9 cellular contexts compared by ENCODE assay signal in genomic region chr1:101137144-101138126, GRCh38.
DNase-seq lines count a peak whose midpoint lies in the region; ATAC-seq and TF ChIP-seq lines count a peak whose summit lies in the region.
"Had no signal": no experiment of that assay in that cellular context is flagged by ENCODE, and none has a peak within 500 bp of the region (broad histone marks: within the 10 kb centered on the region; RNA-seq: fewer than 3 reads in every experiment).

No MANE protein-coding gene starts in this region.

- H3K27ac ChIP-seq in esophagus muscularis mucosa (replicated peaks in 1 of 4), result no peak overlapping the region
- no peak overlapping the region for H3K27ac ChIP-seq in suprapubic skin

- TF ChIP-seq EP300 in esophagus muscularis mucosa (IDR thresholded peaks at IDR 0.05) (no peak), suprapubic skin (IDR thresholded peaks at IDR 0.05) (no peak)

- no peaks in the 10 kb centered on the region for H3K36me3 ChIP-seq in esophagus muscularis mucosa
- no peaks in the 10 kb centered on the region for H3K36me3 ChIP-seq in suprapubic skin

- DNase-seq in activated naive CD4-positive, alpha-beta T cell treated with anti-CD3 and anti-CD28 coated beads, Interleukin-2, amount 10 ng/mL, durations not matched to agents 7 days and 5 days, result no peak
- no peak for DNase-seq in activated naive CD4-positive, alpha-beta T cell (lab: John Stamatoyannopoulos, UW)
- DNase-seq in KBM-7 (peak; percentile 18), cardiac fibroblast (ENCODE audit: low read depth in 2 of 2) (peak; percentile 76 to 79), SHP77 treated with DMSO at 0.1 percent for 48 hours (lab: John Stamatoyannopoulos, UW) (no peak), esophagus muscularis mucosa (ENCODE audit: extremely low spot score) (no peak), suprapubic skin (ENCODE audit: low spot score in 2 of 2) (no peak)
- DNase-seq in stimulated activated naive CD8-positive, alpha-beta T cell treated with anti-CD3 and anti-CD28 coated beads, Interleukin-15, Interleukin-2, amounts not matched to agents 100 U/mL and 50 U/mL, for 24 hours, result no peak

- in situ Hi-C loops in KBM-7 (cut with MboI; ENCODE audit: low pct_unique_long_range_greater_than_20kb, low sequenced_read_pairs), result no loop called here

- peaks cover 0 to 14% (median 9%) of the 10 kb centered on the region in 4 donors for H3K4me1 ChIP-seq in esophagus muscularis mucosa
- H3K4me1 ChIP-seq in suprapubic skin, result peaks cover 2% of the 10 kb centered on the region

- H3K36me3 Mint-ChIP-seq in activated naive CD4-positive, alpha-beta T cell treated with anti-CD3 and anti-CD28 coated beads, Interleukin-2, amount 10 ng/mL, durations not matched to agents 7 days and 5 days, result peaks cover 12% of the 10 kb centered on the region

- TF ChIP-seq POLR2A in esophagus muscularis mucosa (IDR thresholded peaks at IDR 0.05; ENCODE audit: low read depth), result no peak
- TF ChIP-seq POLR2A in suprapubic skin (IDR thresholded peaks at IDR 0.05), result no peak

- peak; percentile 63 for ATAC-seq in stimulated activated naive CD8-positive, alpha-beta T cell treated with anti-CD3 and anti-CD28 coated beads, Interleukin-15, Interleukin-2, amounts not matched to agents 100 U/mL and 50 U/mL, for 24 hours

- H3K4me3 ChIP-seq in cardiac fibroblast (replicated peaks in 1 of 2; ENCODE audit: low read depth in 2 of 2, low read length in 2 of 2) (no peak overlapping the region), esophagus muscularis mucosa (no peak overlapping the region), suprapubic skin (no peak overlapping the region)
- H3K4me3 ChIP-seq: lung had no signal

- no peaks in the 10 kb centered on the region for H3K27me3 Mint-ChIP-seq in activated naive CD4-positive, alpha-beta T cell treated with anti-CD3 and anti-CD28 coated beads, Interleukin-2, amount 10 ng/mL, durations not matched to agents 7 days and 5 days

- H3K27ac Mint-ChIP-seq in activated naive CD4-positive, alpha-beta T cell treated with anti-CD3 and anti-CD28 coated beads, Interleukin-2, amount 10 ng/mL, durations not matched to agents 7 days and 5 days, result peak overlapping the region; percentile 86

- CTCF ChIA-PET in activated naive CD4-positive, alpha-beta T cell treated with anti-CD3 and anti-CD28 coated beads, Interleukin-2, amount 10 ng/mL, durations not matched to agents 7 days and 5 days (lab: Charles Lee), result interaction anchor here (0.7 to 7.6 kb wide), 26 partner anchors 8 to 228 kb away, joined by 3 to 113 read pairs (median 4); no protein-coding TSS in a partner anchor

- H3K9me3 ChIP-seq in esophagus muscularis mucosa, result no peaks in the 10 kb centered on the region
- no peaks in the 10 kb centered on the region for H3K9me3 ChIP-seq in suprapubic skin

- intact Hi-C loops in esophagus muscularis mucosa (cut with DNase I), result no loop called here

- no peaks in the 10 kb centered on the region for H3K27me3 ChIP-seq in esophagus muscularis mucosa
- H3K27me3 ChIP-seq in suprapubic skin, result no peaks in the 10 kb centered on the region

- peak overlapping the region; percentile 45 for H3K4me3 Mint-ChIP-seq in activated naive CD4-positive, alpha-beta T cell treated with anti-CD3 and anti-CD28 coated beads, Interleukin-2, amount 10 ng/mL, durations not matched to agents 7 days and 5 days

- WGBS in esophagus muscularis mucosa, result 55% methylated on average over 5 of the region's 5 CpGs
- 59% methylated on average over 5 of the region's 5 CpGs for WGBS in suprapubic skin

- H3K4me1 Mint-ChIP-seq in activated naive CD4-positive, alpha-beta T cell treated with anti-CD3 and anti-CD28 coated beads, Interleukin-2, amount 10 ng/mL, durations not matched to agents 7 days and 5 days, result peaks cover 67% of the 10 kb centered on the region

- TF ChIP-seq CTCF in cardiac fibroblast (IDR thresholded peaks at IDR 0.05; ENCODE audit: low read depth, low read length) (no peak), esophagus muscularis mucosa (IDR thresholded peaks at IDR 0.05) (no peak), suprapubic skin (IDR thresholded peaks at IDR 0.05) (no peak)

- H3K9me3 Mint-ChIP-seq in activated naive CD4-positive, alpha-beta T cell treated with anti-CD3 and anti-CD28 coated beads, Interleukin-2, amount 10 ng/mL, durations not matched to agents 7 days and 5 days, result peaks cover 4% of the 10 kb centered on the region

Comparison
In these comparisons a context has a peak if more than half of its experiments do, and no peak if none do; other contexts are left out.
1. DNase-seq: peak in KBM-7 (single experiment) and cardiac fibroblast (2 of 2); none in activated naive CD4-positive, alpha-beta T cell treated with anti-CD3 and anti-CD28 coated beads, Interleukin-2, amount 10 ng/mL, durations not matched to agents 7 days and 5 days (single experiment), activated naive CD4-positive, alpha-beta T cell (0 of 4), stimulated activated naive CD8-positive, alpha-beta T cell treated with anti-CD3 and anti-CD28 coated beads, Interleukin-15, Interleukin-2, amounts not matched to agents 100 U/mL and 50 U/mL, for 24 hours (single experiment), SHP77 treated with DMSO at 0.1 percent for 48 hours (single experiment), esophagus muscularis mucosa (single experiment) and suprapubic skin (0 of 2).